Comparison of ENCODE assay signal across 1 cellular context in genomic region chr3:23810342-23811116, GRCh38.
TF ChIP-seq lines count a peak whose summit lies in the region.

No MANE protein-coding gene starts in this region.

TF ChIP-seq in GM12878, 131 proteins besides CTCF, POLR2A, EP300 and RAD21 (continued from another document):
- TF ChIP-seq E4F1 (IDR thresholded peaks at IDR 0.05; ENCODE audit: borderline replicate concordance, partially characterized antibody) (no peak), CREM (IDR thresholded peaks at IDR 0.05; ENCODE audit: low read depth) (peak; percentile 5; the same call in 1 of the 2 replicates), STAT3 (IDR thresholded peaks at IDR 0.05; ENCODE audit: low read depth, low read length) (no peak), GATAD2B (conservative IDR thresholded peaks at IDR 0.05; ENCODE audit: low read depth) (peak; percentile 97), NKRF (conservative IDR thresholded peaks at IDR 0.05) (peak; percentile 85), NR2C1 (IDR thresholded peaks at IDR 0.05) (peak; percentile 36), NR2F1 (conservative IDR thresholded peaks at IDR 0.05) (peak; percentile 74), BACH1 (IDR thresholded peaks at IDR 0.05; ENCODE audit: borderline replicate concordance) (peak; percentile 92; the same call in 1 of the 2 replicates), YY1 (IDR thresholded peaks at IDR 0.05; ENCODE audit: low read depth, low read length) (peak; percentile 93), IKZF1 (conservative IDR thresholded peaks at IDR 0.05) (peak; percentile 72), LARP7 (IDR thresholded peaks at IDR 0.05) (peak; percentile 97), CEBPB (IDR thresholded peaks at IDR 0.05; ENCODE audit: borderline replicate concordance in 1 of 2, low read depth in 2 of 2, low read length in 2 of 2) (no peak), BMI1 (IDR thresholded peaks at IDR 0.05; ENCODE audit: borderline replicate concordance) (no peak), SMAD1 (IDR thresholded peaks at IDR 0.05; ENCODE audit: low read depth, partially characterized antibody) (no peak), HSF1 (IDR thresholded peaks at IDR 0.05; ENCODE audit: low read depth, low read length) (no peak), ZSCAN29 (IDR thresholded peaks at IDR 0.05) (0 out of 2 replicates have a peak, but pooled peaks have one; percentile 47), ZZZ3 (IDR thresholded peaks at IDR 0.05; ENCODE audit: control insufficient read depth, insufficient read length, low read depth) (no peak), BHLHE40 (IDR thresholded peaks at IDR 0.05; ENCODE audit: borderline replicate concordance in 1 of 2, low read depth in 2 of 2, low read length in 1 of 2) (peak; percentile 3 to 71; a peak in 3 of 4 replicates), DPF2 (IDR thresholded peaks at IDR 0.05) (peak; percentile 92), HDGF (IDR thresholded peaks at IDR 0.05) (no peak), ATF7 (IDR thresholded peaks at IDR 0.05; ENCODE audit: low read depth) (0 out of 2 replicates have a peak, but pooled peaks have one; percentile 20), NBN (IDR thresholded peaks at IDR 0.05) (peak; percentile 9), SMC3 (IDR thresholded peaks at IDR 0.05; ENCODE audit: borderline replicate concordance, low read length) (no peak), TCF12 (IDR thresholded peaks at IDR 0.05; ENCODE audit: low read depth, low read length) (peak; percentile 7; the same call in 1 of the 2 replicates), EGR1 (IDR thresholded peaks at IDR 0.05; ENCODE audit: borderline replicate concordance in 1 of 2, low read depth in 2 of 2, low read length in 2 of 2) (peak in 1 of 2 experiments; percentile 33; a peak in 1 of 3 replicates), PAX5 (IDR thresholded peaks at IDR 0.05; ENCODE audit: borderline replicate concordance, low read depth, low read length) (no peak), CHD2 (IDR thresholded peaks at IDR 0.05; ENCODE audit: borderline replicate concordance, low read depth, low read length) (peak; percentile 59; the same call in 1 of the 2 replicates), FOXK2 (IDR thresholded peaks at IDR 0.05) (no peak), ZNF217 (IDR thresholded peaks at IDR 0.05) (peak; percentile 81; the same call in 1 of the 2 replicates), ZNF687 (IDR thresholded peaks at IDR 0.05) (peak; percentile 31)
